ENCODE assay signal across 1 cellular context in the genomic region with DNA sequence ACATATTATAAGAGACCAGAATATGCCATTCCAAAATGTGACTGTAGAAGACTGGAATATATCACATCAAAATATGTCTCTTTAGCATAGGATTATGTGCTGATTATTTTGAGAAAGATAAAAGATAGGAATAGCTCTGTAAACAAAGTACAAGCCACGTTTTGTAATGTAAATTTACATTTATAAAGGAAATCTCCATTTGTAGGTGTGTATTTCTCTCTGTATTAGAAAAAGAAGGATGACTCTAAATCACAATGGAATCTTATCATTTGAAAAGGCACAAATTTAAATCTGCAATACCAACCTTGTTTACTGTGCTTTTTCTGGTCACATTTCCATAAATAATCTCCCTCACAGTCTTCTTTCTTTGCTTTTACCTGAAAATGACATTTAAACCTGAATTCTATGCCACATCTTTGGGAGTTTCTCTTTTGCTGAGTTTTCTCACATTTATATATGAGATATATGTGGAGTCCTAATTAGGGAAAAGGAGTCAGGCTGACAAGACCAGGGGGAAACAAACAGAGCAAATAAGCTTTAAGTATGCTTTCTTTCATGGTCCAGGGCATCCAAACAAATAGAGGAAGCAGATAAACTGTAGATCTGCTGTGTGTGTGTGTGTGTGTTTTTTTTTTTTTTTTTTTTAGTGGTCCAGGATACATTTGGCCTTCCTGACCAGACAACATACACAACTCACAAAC.
TF ChIP-seq lines count a peak whose summit lies in the region.

No MANE protein-coding gene starts in this region.

TF ChIP-seq in H1, 55 proteins besides CTCF, POLR2A, EP300 and RAD21:
- TF ChIP-seq, protein P1, sequence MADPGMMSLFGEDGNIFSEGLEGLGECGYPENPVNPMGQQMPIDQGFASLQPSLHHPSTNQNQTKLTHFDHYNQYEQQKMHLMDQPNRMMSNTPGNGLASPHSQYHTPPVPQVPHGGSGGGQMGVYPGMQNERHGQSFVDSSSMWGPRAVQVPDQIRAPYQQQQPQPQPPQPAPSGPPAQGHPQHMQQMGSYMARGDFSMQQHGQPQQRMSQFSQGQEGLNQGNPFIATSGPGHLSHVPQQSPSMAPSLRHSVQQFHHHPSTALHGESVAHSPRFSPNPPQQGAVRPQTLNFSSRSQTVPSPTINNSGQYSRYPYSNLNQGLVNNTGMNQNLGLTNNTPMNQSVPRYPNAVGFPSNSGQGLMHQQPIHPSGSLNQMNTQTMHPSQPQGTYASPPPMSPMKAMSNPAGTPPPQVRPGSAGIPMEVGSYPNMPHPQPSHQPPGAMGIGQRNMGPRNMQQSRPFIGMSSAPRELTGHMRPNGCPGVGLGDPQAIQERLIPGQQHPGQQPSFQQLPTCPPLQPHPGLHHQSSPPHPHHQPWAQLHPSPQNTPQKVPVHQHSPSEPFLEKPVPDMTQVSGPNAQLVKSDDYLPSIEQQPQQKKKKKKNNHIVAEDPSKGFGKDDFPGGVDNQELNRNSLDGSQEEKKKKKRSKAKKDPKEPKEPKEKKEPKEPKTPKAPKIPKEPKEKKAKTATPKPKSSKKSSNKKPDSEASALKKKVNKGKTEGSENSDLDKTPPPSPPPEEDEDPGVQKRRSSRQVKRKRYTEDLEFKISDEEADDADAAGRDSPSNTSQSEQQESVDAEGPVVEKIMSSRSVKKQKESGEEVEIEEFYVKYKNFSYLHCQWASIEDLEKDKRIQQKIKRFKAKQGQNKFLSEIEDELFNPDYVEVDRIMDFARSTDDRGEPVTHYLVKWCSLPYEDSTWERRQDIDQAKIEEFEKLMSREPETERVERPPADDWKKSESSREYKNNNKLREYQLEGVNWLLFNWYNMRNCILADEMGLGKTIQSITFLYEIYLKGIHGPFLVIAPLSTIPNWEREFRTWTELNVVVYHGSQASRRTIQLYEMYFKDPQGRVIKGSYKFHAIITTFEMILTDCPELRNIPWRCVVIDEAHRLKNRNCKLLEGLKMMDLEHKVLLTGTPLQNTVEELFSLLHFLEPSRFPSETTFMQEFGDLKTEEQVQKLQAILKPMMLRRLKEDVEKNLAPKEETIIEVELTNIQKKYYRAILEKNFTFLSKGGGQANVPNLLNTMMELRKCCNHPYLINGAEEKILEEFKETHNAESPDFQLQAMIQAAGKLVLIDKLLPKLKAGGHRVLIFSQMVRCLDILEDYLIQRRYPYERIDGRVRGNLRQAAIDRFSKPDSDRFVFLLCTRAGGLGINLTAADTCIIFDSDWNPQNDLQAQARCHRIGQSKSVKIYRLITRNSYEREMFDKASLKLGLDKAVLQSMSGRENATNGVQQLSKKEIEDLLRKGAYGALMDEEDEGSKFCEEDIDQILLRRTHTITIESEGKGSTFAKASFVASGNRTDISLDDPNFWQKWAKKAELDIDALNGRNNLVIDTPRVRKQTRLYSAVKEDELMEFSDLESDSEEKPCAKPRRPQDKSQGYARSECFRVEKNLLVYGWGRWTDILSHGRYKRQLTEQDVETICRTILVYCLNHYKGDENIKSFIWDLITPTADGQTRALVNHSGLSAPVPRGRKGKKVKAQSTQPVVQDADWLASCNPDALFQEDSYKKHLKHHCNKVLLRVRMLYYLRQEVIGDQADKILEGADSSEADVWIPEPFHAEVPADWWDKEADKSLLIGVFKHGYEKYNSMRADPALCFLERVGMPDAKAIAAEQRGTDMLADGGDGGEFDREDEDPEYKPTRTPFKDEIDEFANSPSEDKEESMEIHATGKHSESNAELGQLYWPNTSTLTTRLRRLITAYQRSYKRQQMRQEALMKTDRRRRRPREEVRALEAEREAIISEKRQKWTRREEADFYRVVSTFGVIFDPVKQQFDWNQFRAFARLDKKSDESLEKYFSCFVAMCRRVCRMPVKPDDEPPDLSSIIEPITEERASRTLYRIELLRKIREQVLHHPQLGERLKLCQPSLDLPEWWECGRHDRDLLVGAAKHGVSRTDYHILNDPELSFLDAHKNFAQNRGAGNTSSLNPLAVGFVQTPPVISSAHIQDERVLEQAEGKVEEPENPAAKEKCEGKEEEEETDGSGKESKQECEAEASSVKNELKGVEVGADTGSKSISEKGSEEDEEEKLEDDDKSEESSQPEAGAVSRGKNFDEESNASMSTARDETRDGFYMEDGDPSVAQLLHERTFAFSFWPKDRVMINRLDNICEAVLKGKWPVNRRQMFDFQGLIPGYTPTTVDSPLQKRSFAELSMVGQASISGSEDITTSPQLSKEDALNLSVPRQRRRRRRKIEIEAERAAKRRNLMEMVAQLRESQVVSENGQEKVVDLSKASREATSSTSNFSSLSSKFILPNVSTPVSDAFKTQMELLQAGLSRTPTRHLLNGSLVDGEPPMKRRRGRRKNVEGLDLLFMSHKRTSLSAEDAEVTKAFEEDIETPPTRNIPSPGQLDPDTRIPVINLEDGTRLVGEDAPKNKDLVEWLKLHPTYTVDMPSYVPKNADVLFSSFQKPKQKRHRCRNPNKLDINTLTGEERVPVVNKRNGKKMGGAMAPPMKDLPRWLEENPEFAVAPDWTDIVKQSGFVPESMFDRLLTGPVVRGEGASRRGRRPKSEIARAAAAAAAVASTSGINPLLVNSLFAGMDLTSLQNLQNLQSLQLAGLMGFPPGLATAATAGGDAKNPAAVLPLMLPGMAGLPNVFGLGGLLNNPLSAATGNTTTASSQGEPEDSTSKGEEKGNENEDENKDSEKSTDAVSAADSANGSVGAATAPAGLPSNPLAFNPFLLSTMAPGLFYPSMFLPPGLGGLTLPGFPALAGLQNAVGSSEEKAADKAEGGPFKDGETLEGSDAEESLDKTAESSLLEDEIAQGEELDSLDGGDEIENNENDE (IDR thresholded peaks at IDR 0.05; ENCODE audit: insufficient replicate concordance, low read length): peak; percentile 19
- TF ChIP-seq GABPA (IDR thresholded peaks at IDR 0.05; ENCODE audit: borderline replicate concordance, insufficient read depth, low read length): no peak
